37 cellular contexts compared by ENCODE assay signal in genomic region chr5:170421822-170422221, GRCh38. TPM values are rescaled to one million over a fixed set of nuclear protein-coding genes. Genes with fewer than 3 reads are reported as not detected.
"Had no signal": no experiment of that assay in that cellular context is flagged by ENCODE, and none has a peak within 500 bp of the region (broad histone marks: within the 10 kb centered on the region; RNA-seq: fewer than 3 reads in every experiment).

No MANE protein-coding gene starts in this region.

- H3K27ac ChIP-seq: cardiac muscle cell, KMS-11, WERI-Rb-1 had no signal

- H3K9ac ChIP-seq: KMS-11 had no signal

- H3K36me3 ChIP-seq: cardiac muscle cell, WERI-Rb-1 had no signal

- H3K4me2 ChIP-seq: KMS-11 had no signal

- H3K4me3 ChIP-seq: cardiac muscle cell had no signal

- DNase-seq: activated CD4-positive, alpha-beta T cell treated with anti-CD3 and anti-CD28 coated beads for 1 hour; activated CD4-positive, alpha-beta T cell treated with anti-CD3 and anti-CD28 coated beads for 48 hours; activated CD4-positive, alpha-beta T cell treated with anti-CD3 and anti-CD28 coated beads, Interleukin-2, amount 50 U/mL, for 4 hours; activated CD4-positive, CD25-positive, alpha-beta regulatory T cell; activated CD8-positive, alpha-beta T cell treated with anti-CD3 and anti-CD28 coated beads for 36 hours; activated effector memory CD4-positive, alpha-beta T cell treated with anti-CD3 and anti-CD28 coated beads, Interleukin-2, amount 50 U/mL, for 16 hours; activated naive CD4-positive, alpha-beta T cell; activated naive CD4-positive, alpha-beta T cell treated with anti-CD3 and anti-CD28 coated beads, Interleukin-2, amount 50 U/mL, for 16 hours; activated naive CD8-positive, alpha-beta T cell treated with anti-CD3 and anti-CD28 coated beads for 36 hours; activated T-cell treated with anti-CD3 and anti-CD28 coated beads, Interleukin-2, amount 50 U/mL, for 1 hour; activated T-cell treated with anti-CD3 and anti-CD28 coated beads, Interleukin-2, amount 50 U/mL, for 72 hours; amniotic stem cell; aorta; MM.1S; MV-4-11; NCI-H1092; NCI-H1436 treated with DMSO at 0.1 percent for 48 hours; NCI-H1694 treated with DMSO at 0.1 percent for 48 hours; NCI-H2029; NCI-H2171; NCI-H446; NCI-H510A treated with DMSO at 0.1 percent for 48 hours; NCI-H526 treated with DMSO at 0.1 percent for 48 hours; NCI-H774; SIG-M5; SW 1271; T-helper 1 cell; T-helper 2 cell; T-helper 9 cell; WERI-Rb-1 had no signal

- ATAC-seq: activated CD8-positive, alpha-beta T cell treated with anti-CD3 and anti-CD28 coated beads for 36 hours; activated T-cell treated with anti-CD3 and anti-CD28 coated beads, Interleukin-2, amount 50 U/mL, for 72 hours; activated T-helper 17 cell treated with anti-CD3 and anti-CD28 coated beads, Interleukin-2, amount 50 U/mL, for 72 hours; Panc1 had no signal

RNA-seq across cellular contexts. Expression of gene KCNMB1, which starts 32.7 kb away (rescaled TPM):
- total RNA-seq: activated CD8-positive, alpha-beta memory T cell treated with anti-CD3 and anti-CD28 coated beads for 36 hours; activated CD8-positive, alpha-beta T cell treated with anti-CD3 and anti-CD28 coated beads for 36 hours; activated naive CD8-positive, alpha-beta T cell treated with anti-CD3 and anti-CD28 coated beads for 36 hours; activated T-cell treated with anti-CD3 and anti-CD28 coated beads, Interleukin-2, amount 50 U/mL, for 72 hours; activated T-helper 17 cell treated with anti-CD3 and anti-CD28 coated beads, Interleukin-2, amount 50 U/mL, for 72 hours; LHCN-M2; RPMI7951 had no signal
